33 cellular contexts compared by ENCODE assay signal in the genomic region with DNA sequence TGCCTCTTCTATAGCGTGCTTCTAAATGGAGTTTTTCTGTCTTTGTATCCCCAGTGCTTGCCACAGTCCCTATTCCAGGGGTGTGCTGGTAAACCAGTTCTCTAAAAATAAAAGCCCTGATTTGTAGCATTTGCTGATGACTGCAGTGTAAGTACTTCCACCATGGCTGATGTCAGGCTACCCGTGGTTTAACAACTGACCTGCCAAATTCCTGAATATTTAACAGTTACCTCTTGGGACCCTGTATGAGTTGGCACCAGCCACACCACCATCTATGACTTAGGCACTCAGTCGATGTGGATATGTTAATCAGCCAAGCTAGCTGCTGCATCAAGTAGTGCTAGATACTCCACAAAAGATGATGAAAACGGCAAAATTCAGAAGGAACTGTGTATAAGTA.
"Had no signal": no experiment of that assay in that cellular context is flagged by ENCODE, and none has a peak within 500 bp of the region (broad histone marks: within the 10 kb centered on the region; RNA-seq: fewer than 3 reads in every experiment).

No MANE protein-coding gene starts in this region.

- H3K36me3 Mint-ChIP-seq: activated CD4-positive, alpha-beta memory T cell treated with anti-CD3 and anti-CD28 coated beads for 36 hours; activated CD8-positive, alpha-beta memory T cell treated with anti-CD3 and anti-CD28 coated beads, Interleukin-2, amount 10 ng/mL, durations not matched to agents 7 days and 5 days; activated naive CD4-positive, alpha-beta T cell treated with anti-CD3 and anti-CD28 coated beads, Interleukin-2, amount 50 U/mL, for 24 hours; WTC11 had no signal

- H3K4me1 ChIP-seq: adrenal gland, breast epithelium, colonic mucosa, esophagus muscularis mucosa, gastrocnemius medialis had no signal

- H3K27ac ChIP-seq: adrenal gland, breast epithelium, cardiac muscle cell, colonic mucosa, esophagus muscularis mucosa, foreskin keratinocyte, gastrocnemius medialis, heart right ventricle, hepatocyte, VCaP had no signal

- H3K27me3 Mint-ChIP-seq: activated CD4-positive, alpha-beta T cell treated with anti-CD3 and anti-CD28 coated beads, Interleukin-2, amount 10 ng/mL, durations not matched to agents 7 days and 5 days; activated CD8-positive, alpha-beta memory T cell treated with anti-CD3 and anti-CD28 coated beads, Interleukin-2, amount 10 ng/mL, durations not matched to agents 7 days and 5 days had no signal

- H3K9me3 Mint-ChIP-seq: activated CD4-positive, alpha-beta memory T cell treated with anti-CD3 and anti-CD28 coated beads for 36 hours; activated CD4-positive, alpha-beta T cell treated with anti-CD3 and anti-CD28 coated beads, Interleukin-2, amount 10 ng/mL, durations not matched to agents 7 days and 5 days; activated naive CD4-positive, alpha-beta T cell treated with anti-CD3 and anti-CD28 coated beads for 36 hours; activated naive CD4-positive, alpha-beta T cell treated with anti-CD3 and anti-CD28 coated beads, Interleukin-2, amount 50 U/mL, for 24 hours; activated T-helper 1 cell treated with anti-CD3 and anti-CD28 coated beads, Interleukin-12 subunit alpha, Interleukin-12 subunit beta, Interleukin-2, Interleukin-4 antibody, amounts not matched to agents 30 ng/mL and 10 ng/mL and 1 ng/mL, durations not matched to agents 14 hours and 24 hours and 36 hours; activated T-helper 2 cell treated with anti-CD3 and anti-CD28 coated beads, Interferon-gamma antibody, Interleukin-2, Interleukin-4, amounts not matched to agents 10 μg/mL and 5 μg/mL and 100 μg/mL, durations not matched to agents 14 hours and 24 hours and 36 hours; brain; WTC11 had no signal

- ATAC-seq: activated CD8-positive, alpha-beta memory T cell treated with anti-CD3 and anti-CD28 coated beads, Interleukin-2, amount 10 ng/mL, durations not matched to agents 7 days and 5 days; activated CD8-positive, alpha-beta T cell treated with anti-CD3 and anti-CD28 coated beads, Interleukin-2, amount 10 ng/mL, durations not matched to agents 7 days and 5 days; foreskin keratinocyte; gastrocnemius medialis; heart right ventricle; WTC11 had no signal

- H3K36me3 ChIP-seq: adrenal gland, breast epithelium, cardiac muscle cell, colonic mucosa, esophagus muscularis mucosa, gastrocnemius medialis, heart right ventricle had no signal

- H3K4me3 ChIP-seq: adrenal gland, breast epithelium, cardiac muscle cell, colonic mucosa, esophagus muscularis mucosa, gastrocnemius medialis, heart right ventricle, hepatocyte had no signal

- DNase-seq: activated CD4-positive, alpha-beta memory T cell treated with anti-CD3 and anti-CD28 coated beads for 36 hours; activated CD4-positive, alpha-beta T cell treated with anti-CD3 and anti-CD28 coated beads for 1 hour; activated CD4-positive, alpha-beta T cell treated with anti-CD3 and anti-CD28 coated beads for 4 hours; activated CD4-positive, alpha-beta T cell treated with anti-CD3 and anti-CD28 coated beads, Interleukin-2, amount 10 ng/mL, durations not matched to agents 7 days and 5 days; activated CD8-positive, alpha-beta memory T cell treated with anti-CD3 and anti-CD28 coated beads, Interleukin-2, amount 10 ng/mL, durations not matched to agents 7 days and 5 days; activated CD8-positive, alpha-beta memory T cell treated with anti-CD3 and anti-CD28 coated beads, Interleukin-2, amount 50 U/mL, for 4 hours; activated CD8-positive, alpha-beta T cell treated with anti-CD3 and anti-CD28 coated beads, Interleukin-2, amount 10 ng/mL, durations not matched to agents 7 days and 5 days; activated effector memory CD4-positive, alpha-beta T cell treated with anti-CD3 and anti-CD28 coated beads, Interleukin-2, amount 50 U/mL, for 16 hours; activated naive CD4-positive, alpha-beta T cell treated with anti-CD3 and anti-CD28 coated beads for 36 hours; activated T-cell treated with anti-CD3 and anti-CD28 coated beads, Interleukin-2, amount 50 U/mL, for 1 hour; activated T-cell treated with anti-CD3 and anti-CD28 coated beads, Interleukin-2, amount 50 U/mL, for 48 hours; adrenal gland; amygdala; aorta; central memory CD4-positive, alpha-beta T cell; cerebellar nuclear complex; colonic mucosa; effector CD8-positive, alpha-beta T cell; erythroblast; foreskin keratinocyte; gastrocnemius medialis; heart right ventricle; T-helper 2 cell had no signal

- H3K27ac Mint-ChIP-seq: activated CD4-positive, alpha-beta memory T cell treated with anti-CD3 and anti-CD28 coated beads for 36 hours; activated CD4-positive, alpha-beta T cell treated with anti-CD3 and anti-CD28 coated beads, Interleukin-2, amount 10 ng/mL, durations not matched to agents 7 days and 5 days; activated CD8-positive, alpha-beta memory T cell treated with anti-CD3 and anti-CD28 coated beads, Interleukin-2, amount 10 ng/mL, durations not matched to agents 7 days and 5 days; activated CD8-positive, alpha-beta T cell treated with anti-CD3 and anti-CD28 coated beads, Interleukin-2, amount 10 ng/mL, durations not matched to agents 7 days and 5 days; activated naive CD4-positive, alpha-beta T cell treated with anti-CD3 and anti-CD28 coated beads for 36 hours; activated naive CD4-positive, alpha-beta T cell treated with anti-CD3 and anti-CD28 coated beads, Interleukin-2, amount 50 U/mL, for 24 hours; activated T-helper 1 cell treated with anti-CD3 and anti-CD28 coated beads, Interleukin-12 subunit alpha, Interleukin-12 subunit beta, Interleukin-2, Interleukin-4 antibody, amounts not matched to agents 30 ng/mL and 10 ng/mL and 1 ng/mL, durations not matched to agents 14 hours and 24 hours and 36 hours; activated T-helper 2 cell treated with anti-CD3 and anti-CD28 coated beads, Interferon-gamma antibody, Interleukin-2, Interleukin-4, amounts not matched to agents 10 μg/mL and 5 μg/mL and 100 μg/mL, durations not matched to agents 14 hours and 24 hours and 36 hours; brain; WTC11 had no signal

- H3K4me3 Mint-ChIP-seq: activated CD4-positive, alpha-beta memory T cell treated with anti-CD3 and anti-CD28 coated beads for 36 hours; activated CD4-positive, alpha-beta T cell treated with anti-CD3 and anti-CD28 coated beads, Interleukin-2, amount 10 ng/mL, durations not matched to agents 7 days and 5 days; activated CD8-positive, alpha-beta memory T cell treated with anti-CD3 and anti-CD28 coated beads, Interleukin-2, amount 10 ng/mL, durations not matched to agents 7 days and 5 days; activated CD8-positive, alpha-beta T cell treated with anti-CD3 and anti-CD28 coated beads, Interleukin-2, amount 10 ng/mL, durations not matched to agents 7 days and 5 days; activated naive CD4-positive, alpha-beta T cell treated with anti-CD3 and anti-CD28 coated beads for 36 hours; activated naive CD4-positive, alpha-beta T cell treated with anti-CD3 and anti-CD28 coated beads, Interleukin-2, amount 50 U/mL, for 24 hours; activated T-helper 1 cell treated with anti-CD3 and anti-CD28 coated beads, Interleukin-12 subunit alpha, Interleukin-12 subunit beta, Interleukin-2, Interleukin-4 antibody, amounts not matched to agents 30 ng/mL and 10 ng/mL and 1 ng/mL, durations not matched to agents 14 hours and 24 hours and 36 hours; brain; WTC11 had no signal

- H3K4me1 Mint-ChIP-seq: activated CD4-positive, alpha-beta T cell treated with anti-CD3 and anti-CD28 coated beads, Interleukin-2, amount 10 ng/mL, durations not matched to agents 7 days and 5 days; activated CD8-positive, alpha-beta memory T cell treated with anti-CD3 and anti-CD28 coated beads, Interleukin-2, amount 10 ng/mL, durations not matched to agents 7 days and 5 days; activated naive CD4-positive, alpha-beta T cell treated with anti-CD3 and anti-CD28 coated beads, Interleukin-2, amount 50 U/mL, for 24 hours; brain had no signal

- H3K27me3 ChIP-seq: adrenal gland, breast epithelium, colonic mucosa, esophagus muscularis mucosa, foreskin keratinocyte, gastrocnemius medialis, hepatocyte had no signal

- H2AFZ ChIP-seq: hepatocyte had no signal

- H3K9me3 ChIP-seq: adrenal gland, breast epithelium, colonic mucosa, esophagus muscularis mucosa, gastrocnemius medialis, heart right ventricle had no signal

- H3K4me2 ChIP-seq: hepatocyte had no signal

- H3K79me2 ChIP-seq: hepatocyte had no signal
